Comparison of ENCODE assay signal across 8 cellular contexts in genomic region chr2:221554769-221555510, GRCh38. TPM values are rescaled to one million over a fixed set of nuclear protein-coding genes. Genes with fewer than 3 reads are reported as not detected.
DNase-seq lines count a peak whose midpoint lies in the region; ATAC-seq and TF ChIP-seq lines count a peak whose summit lies in the region.

No MANE protein-coding gene starts in this region.

- peak; percentile 2 for DNase-seq in activated CD8-positive, alpha-beta T cell treated with anti-CD3 and anti-CD28 coated beads for 36 hours
- DNase-seq in activated CD8-positive, alpha-beta T cell treated with anti-CD3 and anti-CD28 coated beads, Interleukin-2, amount 10 ng/mL, durations not matched to agents 7 days and 5 days = no peak
- DNase-seq in NCI-H69 (lab: John Stamatoyannopoulos, UW) (peak; percentile 81), head of caudate nucleus (no peak), SIG-M5 treated with dmso at 0.1 percent for 504 hours (lab: John Stamatoyannopoulos, UW; ENCODE audit: unreplicated experiment) (no peak), BE2C (no peak)
- DNase-seq in natural killer cell treated with Interleukin-12 subunit alpha and Interleukin-12 subunit beta and Interleukin-15 and Interleukin-18, amount 100 ng/mL, for 72 hours (ENCODE audit: low spot score) = peak; percentile 63

- no peaks in the 10 kb centered on the region for H3K36me3 ChIP-seq in BE2C

- H3K4me1 ChIP-seq in BE2C = no peaks in the 10 kb centered on the region

- H3K27me3 Mint-ChIP-seq in activated CD8-positive, alpha-beta T cell treated with anti-CD3 and anti-CD28 coated beads for 36 hours = no peaks in the 10 kb centered on the region
- H3K27me3 Mint-ChIP-seq in activated CD8-positive, alpha-beta T cell treated with anti-CD3 and anti-CD28 coated beads, Interleukin-2, amount 10 ng/mL, durations not matched to agents 7 days and 5 days (ENCODE audit: low read depth) = peaks cover 2% of the 10 kb centered on the region
- no peaks in the 10 kb centered on the region for H3K27me3 Mint-ChIP-seq in natural killer cell treated with Interleukin-12 subunit alpha and Interleukin-12 subunit beta and Interleukin-15 and Interleukin-18, amount 100 ng/mL, for 72 hours

- intact Hi-C loops in activated CD8-positive, alpha-beta T cell treated with anti-CD3 and anti-CD28 coated beads for 36 hours (cut with micrococcal nuclease) = no loop called here
- intact Hi-C loops in head of caudate nucleus (cut with DNase I) = no loop called here

- ATAC-seq in activated CD8-positive, alpha-beta T cell treated with anti-CD3 and anti-CD28 coated beads for 36 hours = peak; percentile 70
- no peak for ATAC-seq in activated CD8-positive, alpha-beta T cell treated with anti-CD3 and anti-CD28 coated beads, Interleukin-2, amount 10 ng/mL, durations not matched to agents 7 days and 5 days
- peak; percentile 99 for ATAC-seq in HG02588 (IDR thresholded peaks at IDR 0.05; ENCODE audit: unreplicated experiment)
- ATAC-seq in natural killer cell treated with Interleukin-12 subunit alpha and Interleukin-12 subunit beta and Interleukin-15 and Interleukin-18, amount 100 ng/mL, for 72 hours = peak; percentile 91 to 96

- H3K27ac Mint-ChIP-seq in activated CD8-positive, alpha-beta T cell treated with anti-CD3 and anti-CD28 coated beads for 36 hours = no peak overlapping the region
- H3K27ac Mint-ChIP-seq in activated CD8-positive, alpha-beta T cell treated with anti-CD3 and anti-CD28 coated beads, Interleukin-2, amount 10 ng/mL, durations not matched to agents 7 days and 5 days = no peak overlapping the region
- peak overlapping the region; percentile 40 to 95 for H3K27ac Mint-ChIP-seq in natural killer cell treated with Interleukin-12 subunit alpha and Interleukin-12 subunit beta and Interleukin-15 and Interleukin-18, amount 100 ng/mL, for 72 hours

- CTCF ChIA-PET in activated CD8-positive, alpha-beta T cell treated with anti-CD3 and anti-CD28 coated beads for 36 hours (lab: Charles Lee) = no interaction called here
- CTCF ChIA-PET in activated CD8-positive, alpha-beta T cell treated with anti-CD3 and anti-CD28 coated beads, Interleukin-2, amount 10 ng/mL, durations not matched to agents 7 days and 5 days (lab: Charles Lee) = interaction anchor here (0.9 kb wide), 1 partner anchor 11 kb away, joined by 3 read pairs; no protein-coding TSS in a partner anchor

- H3K4me3 Mint-ChIP-seq in activated CD8-positive, alpha-beta T cell treated with anti-CD3 and anti-CD28 coated beads for 36 hours = peak overlapping the region; percentile 7
- no peak overlapping the region for H3K4me3 Mint-ChIP-seq in activated CD8-positive, alpha-beta T cell treated with anti-CD3 and anti-CD28 coated beads, Interleukin-2, amount 10 ng/mL, durations not matched to agents 7 days and 5 days
- peak overlapping the region; percentile 63 for H3K4me3 Mint-ChIP-seq in natural killer cell treated with Interleukin-12 subunit alpha and Interleukin-12 subunit beta and Interleukin-15 and Interleukin-18, amount 100 ng/mL, for 72 hours

- no peaks in the 10 kb centered on the region for H3K9me3 ChIP-seq in BE2C

- H3K4me1 Mint-ChIP-seq in activated CD8-positive, alpha-beta T cell treated with anti-CD3 and anti-CD28 coated beads for 36 hours (ENCODE audit: low read depth) = peaks cover 17% of the 10 kb centered on the region
- H3K4me1 Mint-ChIP-seq in activated CD8-positive, alpha-beta T cell treated with anti-CD3 and anti-CD28 coated beads, Interleukin-2, amount 10 ng/mL, durations not matched to agents 7 days and 5 days (ENCODE audit: low read depth) = peaks cover 4% of the 10 kb centered on the region
- H3K4me1 Mint-ChIP-seq in natural killer cell treated with Interleukin-12 subunit alpha and Interleukin-12 subunit beta and Interleukin-15 and Interleukin-18, amount 100 ng/mL, for 72 hours (ENCODE audit: low read depth in 2 of 2) = peaks cover 8 to 20% of the 10 kb centered on the region in 2 donors

- H3K9me3 Mint-ChIP-seq in activated CD8-positive, alpha-beta T cell treated with anti-CD3 and anti-CD28 coated beads for 36 hours = no peaks in the 10 kb centered on the region
- no peaks in the 10 kb centered on the region for H3K9me3 Mint-ChIP-seq in activated CD8-positive, alpha-beta T cell treated with anti-CD3 and anti-CD28 coated beads, Interleukin-2, amount 10 ng/mL, durations not matched to agents 7 days and 5 days (ENCODE audit: insufficient read depth)
- no peaks in the 10 kb centered on the region for H3K9me3 Mint-ChIP-seq in natural killer cell treated with Interleukin-12 subunit alpha and Interleukin-12 subunit beta and Interleukin-15 and Interleukin-18, amount 100 ng/mL, for 72 hours

- no peak for TF ChIP-seq CTCF in activated CD8-positive, alpha-beta T cell treated with anti-CD3 and anti-CD28 coated beads for 36 hours (IDR thresholded peaks at IDR 0.05)
- TF ChIP-seq CTCF in BE2C (IDR thresholded peaks at IDR 0.05; ENCODE audit: low read depth, low read length) = no peak

- H3K27me3 ChIP-seq in BE2C = no peaks in the 10 kb centered on the region

- no peak overlapping the region for H3K4me3 ChIP-seq in BE2C (ENCODE audit: low read depth, low read length)

- POLR2A ChIA-PET in activated CD8-positive, alpha-beta T cell treated with anti-CD3 and anti-CD28 coated beads for 36 hours (lab: Charles Lee) = no interaction called here
- POLR2A ChIA-PET in activated CD8-positive, alpha-beta T cell treated with anti-CD3 and anti-CD28 coated beads, Interleukin-2, amount 10 ng/mL, durations not matched to agents 7 days and 5 days (lab: Charles Lee) = no interaction called here

- H3K36me3 Mint-ChIP-seq in activated CD8-positive, alpha-beta T cell treated with anti-CD3 and anti-CD28 coated beads for 36 hours (ENCODE audit: low read depth) = no peaks in the 10 kb centered on the region
- H3K36me3 Mint-ChIP-seq in activated CD8-positive, alpha-beta T cell treated with anti-CD3 and anti-CD28 coated beads, Interleukin-2, amount 10 ng/mL, durations not matched to agents 7 days and 5 days (ENCODE audit: low read depth) = no peaks in the 10 kb centered on the region
- no peaks in the 10 kb centered on the region for H3K36me3 Mint-ChIP-seq in natural killer cell treated with Interleukin-12 subunit alpha and Interleukin-12 subunit beta and Interleukin-15 and Interleukin-18, amount 100 ng/mL, for 72 hours

RNA-seq across cellular contexts. Expression of gene EPHA4, which starts 17.2 kb away (rescaled TPM):
- total RNA-seq in activated CD8-positive, alpha-beta T cell treated with anti-CD3 and anti-CD28 coated beads for 36 hours = 1 to 10 TPM; 1.8 to 2.3 TPM
- total RNA-seq in activated CD8-positive, alpha-beta T cell treated with anti-CD3 and anti-CD28 coated beads, Interleukin-2, amount 10 ng/mL, durations not matched to agents 7 days and 5 days = 1 to 10 TPM; 1.2 to 1.5 TPM
- 10 to 100 TPM in 1 of 2 donors, 1 to 10 TPM in 1; 9.7 to 20.7 TPM for total RNA-seq in natural killer cell treated with Interleukin-12 subunit alpha and Interleukin-12 subunit beta and Interleukin-15 and Interleukin-18, amount 100 ng/mL, for 72 hours
- 0.57 TPM for polyA plus RNA-seq in BE2C (2012; ENCODE audit: insufficient read depth, insufficient read length, low read depth)

Comparison
In these comparisons a context has a peak if more than half of its experiments do, and no peak if none do; other contexts are left out.
1. DNase-seq: peak in activated CD8-positive, alpha-beta T cell treated with anti-CD3 and anti-CD28 coated beads for 36 hours (single experiment), NCI-H69 (single experiment) and natural killer cell treated with Interleukin-12 subunit alpha and Interleukin-12 subunit beta and Interleukin-15 and Interleukin-18, amount 100 ng/mL, for 72 hours (single experiment); none in activated CD8-positive, alpha-beta T cell treated with anti-CD3 and anti-CD28 coated beads, Interleukin-2, amount 10 ng/mL, durations not matched to agents 7 days and 5 days (single experiment), head of caudate nucleus (0 of 42), SIG-M5 treated with dmso at 0.1 percent for 504 hours (single experiment) and BE2C (single experiment).
2. H3K27ac Mint-ChIP-seq: peak in natural killer cell treated with Interleukin-12 subunit alpha and Interleukin-12 subunit beta and Interleukin-15 and Interleukin-18, amount 100 ng/mL, for 72 hours (2 of 2); none in activated CD8-positive, alpha-beta T cell treated with anti-CD3 and anti-CD28 coated beads for 36 hours (single experiment) and activated CD8-positive, alpha-beta T cell treated with anti-CD3 and anti-CD28 coated beads, Interleukin-2, amount 10 ng/mL, durations not matched to agents 7 days and 5 days (single experiment).